ENCODE assay signal across 13 cellular contexts in genomic region chr11:72024073-72024749, GRCh38. TPM values are rescaled to one million over a fixed set of nuclear protein-coding genes. Genes with fewer than 3 reads are reported as not detected.
DNase-seq lines count a peak whose midpoint lies in the region; ATAC-seq, FAIRE-seq and TF ChIP-seq lines count a peak whose summit lies in the region.
"Had no signal": no experiment of that assay in that cellular context is flagged by ENCODE, and none has a peak within 500 bp of the region (broad histone marks: within the 10 kb centered on the region; RNA-seq: fewer than 3 reads in every experiment).

No MANE protein-coding gene starts in this region.

- no peaks in the 10 kb centered on the region for H3K9me3 Mint-ChIP-seq in activated naive CD4-positive, alpha-beta T cell treated with anti-CD3 and anti-CD28 coated beads, Interleukin-2, amount 50 U/mL, for 72 hours
- no peaks in the 10 kb centered on the region for H3K9me3 Mint-ChIP-seq in activated naive CD4-positive, alpha-beta T cell treated with anti-CD3 and anti-CD28 coated beads, Interleukin-2, amount 10 ng/mL, durations not matched to agents 7 days and 5 days
- H3K9me3 Mint-ChIP-seq in mesothelial cell of epicardium = no peaks in the 10 kb centered on the region

- BruUV-seq in K562 (replicated peaks; lab: Mats Ljungman, UMichigan) = no TSS peak

- no peak overlapping the region for H3K4me3 ChIP-seq in K562
- no peak overlapping the region for H3K4me3 ChIP-seq in upper lobe of right lung
- H3K4me3 ChIP-seq: body of pancreas, GM12878, hepatocyte, PC-9 had no signal

- ATAC-seq in activated naive CD4-positive, alpha-beta T cell treated with anti-CD3 and anti-CD28 coated beads, Interleukin-2, amount 50 U/mL, for 72 hours = no peak
- ATAC-seq in K562 = no peak
- ATAC-seq in upper lobe of right lung = no peak
- ATAC-seq in esophagus mucosa = no peak

- no peak overlapping the region for H2AFZ ChIP-seq in K562 (ENCODE audit: low read depth, low read length)
- H2AFZ ChIP-seq: hepatocyte, PC-9 had no signal

- no peak overlapping the region for H3K4me3 Mint-ChIP-seq in activated naive CD4-positive, alpha-beta T cell treated with anti-CD3 and anti-CD28 coated beads, Interleukin-2, amount 10 ng/mL, durations not matched to agents 7 days and 5 days
- no peak overlapping the region for H3K4me3 Mint-ChIP-seq in mesothelial cell of epicardium

- TF ChIP-seq CTCF in K562 (IDR thresholded peaks at IDR 0.05 in 2 of 3, conservative IDR thresholded peaks at IDR 0.05 in 1 of 3; ENCODE audit: insufficient read depth in 2 of 3, low read depth in 1 of 3, low read length in 3 of 3) (no peak), mesothelial cell of epicardium (IDR thresholded peaks at IDR 0.05; ENCODE audit: unreplicated experiment) (no peak), upper lobe of right lung (IDR thresholded peaks at IDR 0.05) (no peak)

- H3K27me3 ChIP-seq in K562 (ENCODE audit: control insufficient read depth in 2 of 2, insufficient read depth in 2 of 2, low read length in 2 of 2) (no peaks in the 10 kb centered on the region), upper lobe of right lung (no peaks in the 10 kb centered on the region)
- H3K27me3 ChIP-seq: body of pancreas, hepatocyte had no signal

- TF ChIP-seq RAD21 in K562 (CRISPR knock-in tag; conservative IDR thresholded peaks at IDR 0.05 in 1 of 2, IDR thresholded peaks at IDR 0.05 in 1 of 2) = no peak

- H3K27ac ChIP-seq in K562 (ENCODE audit: extremely low read depth, low read depth, low read length) (no peak overlapping the region; the same call in 2 of the 3 replicates), upper lobe of right lung (no peak overlapping the region)
- H3K27ac ChIP-seq: hepatocyte, PC-9 had no signal

- H3K9me1 ChIP-seq in K562 (ENCODE audit: control insufficient read depth, insufficient read depth, low read length) = no peaks in the 10 kb centered on the region

- CTCF ChIA-PET in activated naive CD4-positive, alpha-beta T cell treated with anti-CD3 and anti-CD28 coated beads, Interleukin-2, amount 10 ng/mL, durations not matched to agents 7 days and 5 days (lab: Charles Lee) = interaction anchor here (0.8 to 7.3 kb wide), 23 partner anchors 8 to 391 kb away, joined by 3 to 156 read pairs (median 6); no protein-coding TSS in a partner anchor
- CTCF ChIA-PET in K562 (lab: Yijun Ruan, JAX; ENCODE audit: low intra/inter-chr PET ratio) = interaction anchor here (0.5 to 3.5 kb wide), 10 partner anchors 67 to 423 kb away, joined by 3 to 54 read pairs (median 6); partner anchors contain the start of gene CLPB

- TF ChIP-seq POLR2A in K562 (conservative IDR thresholded peaks at IDR 0.05) = no peak

- H3K27ac Mint-ChIP-seq in activated naive CD4-positive, alpha-beta T cell treated with anti-CD3 and anti-CD28 coated beads, Interleukin-2, amount 50 U/mL, for 72 hours = peak overlapping the region; percentile 82 to 87
- H3K27ac Mint-ChIP-seq in activated naive CD4-positive, alpha-beta T cell treated with anti-CD3 and anti-CD28 coated beads, Interleukin-2, amount 10 ng/mL, durations not matched to agents 7 days and 5 days = no peak overlapping the region
- H3K27ac Mint-ChIP-seq in mesothelial cell of epicardium = peak overlapping the region; percentile 34

- intact Hi-C loops in K562 (cut with micrococcal nuclease) (loop anchor here (2.0 kb wide), 1 partner anchor 121 kb away; no protein-coding TSS in a partner anchor), upper lobe of right lung (cut with DNase I) (no loop called here)

- no peaks in the 10 kb centered on the region for H3K36me3 Mint-ChIP-seq in activated naive CD4-positive, alpha-beta T cell treated with anti-CD3 and anti-CD28 coated beads, Interleukin-2, amount 50 U/mL, for 72 hours
- peaks cover 65% of the 10 kb centered on the region for H3K36me3 Mint-ChIP-seq in activated naive CD4-positive, alpha-beta T cell treated with anti-CD3 and anti-CD28 coated beads, Interleukin-2, amount 10 ng/mL, durations not matched to agents 7 days and 5 days
- peaks cover 29% of the 10 kb centered on the region for H3K36me3 Mint-ChIP-seq in mesothelial cell of epicardium

- POLR2A ChIA-PET in K562 (lab: Yijun Ruan, JAX) = interaction anchor here (0.6 kb wide), 2 partner anchors 12 to 198 kb away, joined by 3 to 4 read pairs; no protein-coding TSS in a partner anchor

- no peak overlapping the region for H3K9ac ChIP-seq in K562 (ENCODE audit: insufficient read depth in 1 of 2, low read depth in 2 of 2, low read length in 2 of 2)

- in situ Hi-C loops in K562 (cut with MboI) = loop anchor here (5.0 to 10.0 kb wide), 2 partner anchors 128 to 161 kb away; no protein-coding TSS in a partner anchor

- H4K20me1 ChIP-seq in K562 (replicated peaks; ENCODE audit: control insufficient read depth, insufficient read depth, low read length) = peaks cover 6% of the 10 kb centered on the region; the same call in 1 of the 2 replicates

- TF ChIP-seq EP300 in K562 (IDR thresholded peaks at IDR 0.05; ENCODE audit: low read length) = no peak

- H3K4me2 ChIP-seq in K562 (ENCODE audit: insufficient read depth, low read length) = no peak overlapping the region
- H3K4me2 ChIP-seq: hepatocyte, PC-9 had no signal

- H3K9me3 ChIP-seq in K562 (replicated peaks; ENCODE audit: control insufficient read depth, insufficient read depth, low read depth, low read length) (no peaks in the 10 kb centered on the region), upper lobe of right lung (no peaks in the 10 kb centered on the region)
- H3K9me3 ChIP-seq: body of pancreas, Caco-2 had no signal

- no peak for DNase-seq in activated naive CD4-positive, alpha-beta T cell treated with anti-CD3 and anti-CD28 coated beads, Interleukin-2, amount 50 U/mL, for 72 hours (ENCODE audit: low spot score in 2 of 2)
- no peak for DNase-seq in activated naive CD4-positive, alpha-beta T cell treated with anti-CD3 and anti-CD28 coated beads, Interleukin-2, amount 10 ng/mL, durations not matched to agents 7 days and 5 days
- DNase-seq in K562 (ENCODE audit: extremely low read depth in 1 of 4, low spot score in 3 of 4) (no peak), mesothelial cell of epicardium (ENCODE audit: low spot score in 2 of 2, unreplicated experiment in 2 of 2) (no peak), upper lobe of right lung (peak; percentile 7), SIG-M5 treated with dmso at 0.1 percent for 504 hours (lab: John Stamatoyannopoulos, UW; ENCODE audit: unreplicated experiment) (no peak), urothelium cell line (ENCODE audit: low spot score) (no peak)

- H3K4me1 ChIP-seq in K562 (replicated peaks in 1 of 2; ENCODE audit: control insufficient read depth in 2 of 2, insufficient read depth in 2 of 2, low read length in 2 of 2) (no peaks in the 10 kb centered on the region), upper lobe of right lung (peaks cover 13% of the 10 kb centered on the region)

- H3K36me3 ChIP-seq in K562 (ENCODE audit: control insufficient read depth, insufficient read depth, low read length) (peaks cover 87% of the 10 kb centered on the region), upper lobe of right lung (peaks cover 86% of the 10 kb centered on the region)

- H3K27me3 Mint-ChIP-seq in activated naive CD4-positive, alpha-beta T cell treated with anti-CD3 and anti-CD28 coated beads, Interleukin-2, amount 10 ng/mL, durations not matched to agents 7 days and 5 days = no peaks in the 10 kb centered on the region
- no peaks in the 10 kb centered on the region for H3K27me3 Mint-ChIP-seq in mesothelial cell of epicardium (ENCODE audit: low read depth)

- WGBS in K562 (ENCODE audit: insufficient coverage, low coverage, missing lambda C conversion rate) = 58% methylated on average over 5 of the region's 5 CpGs

- no peak for FAIRE-seq in K562 (lab: Jason Lieb, UNC)
- no peak for FAIRE-seq in urothelium cell line (lab: Jason Lieb, UNC)

- peaks cover 21% of the 10 kb centered on the region for H3K4me1 Mint-ChIP-seq in activated naive CD4-positive, alpha-beta T cell treated with anti-CD3 and anti-CD28 coated beads, Interleukin-2, amount 10 ng/mL, durations not matched to agents 7 days and 5 days
- peaks cover 4% of the 10 kb centered on the region for H3K4me1 Mint-ChIP-seq in mesothelial cell of epicardium

- no peaks in the 10 kb centered on the region for H3K79me2 ChIP-seq in K562 (ENCODE audit: control insufficient read depth, insufficient read depth, low read length)

RNA-seq across cellular contexts. Expression of gene IL18BP, which starts 25.5 kb away (rescaled TPM):
- total RNA-seq in activated naive CD4-positive, alpha-beta T cell treated with anti-CD3 and anti-CD28 coated beads, Interleukin-2, amount 50 U/mL, for 72 hours = 10 to 100 TPM; 12.5 to 13.8 TPM
- total RNA-seq in K562 (2011; cell fraction: chromatin; rRNA removed; ENCODE audit: low replicate concordance) = 50.1 and 71.5 TPM in 2 replicates
- total RNA-seq in K562 (2011; cell fraction: nucleolus; rRNA removed) = 32.2 and 35.4 TPM in 2 replicates
- total RNA-seq in K562 (2011; cell fraction: nucleoplasm; rRNA removed) = 35.9 and 50.0 TPM in 2 replicates
- total RNA-seq in K562 (2014; rRNA removed) (2.1 and 2.9 TPM in 2 replicates), K562 (2014; rRNA removed; fragmentation: Illumina TruSeq; extraction: Trizol) (2.7 and 3.2 TPM in 2 replicates), K562 (2015; rRNA removed; fragmentation: Illumina TruSeq; extraction: Trizol) (3.2 and 3.5 TPM in 2 replicates), K562 (2021) (5.2 and 9.4 TPM in 2 replicates), mesothelial cell of epicardium (18.4 to 20.9 TPM (median 18.6 TPM) in 3 replicates), upper lobe of right lung (21.5 TPM), esophagus mucosa (2.5 TPM)
- polyA plus RNA-seq in K562 (2011; rRNA removed) (6.4 and 10.7 TPM in 2 replicates), K562 (2014; fragmentation: Illumina TruSeq; extraction: Trizol) (6.1 TPM in 2 replicates), K562 (2014; fragmentation: Nextera tagmentation; extraction: Ambion mirVana) (under 1 TPM; 0.34 to 0.35 TPM), K562 (2014; rRNA removed) (6.3 and 7.2 TPM in 2 replicates)
- 9.9 and 10.0 TPM in 2 replicates for polyA plus RNA-seq in K562 (2011; cell fraction: cytosol; rRNA removed)
- polyA plus RNA-seq in K562 (2011; cell fraction: nucleus; rRNA removed) = 56.7 and 61.5 TPM in 2 replicates
- 5.7 and 12.3 TPM in 2 replicates for polyA plus RNA-seq in K562 (2012)
- polyA minus RNA-seq in K562 (2011; rRNA and poly(A)+ RNA removed) = 9.5 and 10.0 TPM in 2 replicates
- polyA minus RNA-seq in K562 (2011; cell fraction: cytosol; rRNA and poly(A)+ RNA removed) = 2.2 and 3.4 TPM in 2 replicates
- 11.3 and 13.7 TPM in 2 replicates for polyA minus RNA-seq in K562 (2011; cell fraction: nucleus; rRNA and poly(A)+ RNA removed)

RNA-seq across cellular contexts. Expression of gene NUMA1, which starts 56.1 kb away (rescaled TPM):
- total RNA-seq in activated naive CD4-positive, alpha-beta T cell treated with anti-CD3 and anti-CD28 coated beads, Interleukin-2, amount 50 U/mL, for 72 hours = 100 to 1,000 TPM; 206 to 209 TPM
- 274 and 395 TPM in 2 replicates for total RNA-seq in K562 (2011; cell fraction: chromatin; rRNA removed; ENCODE audit: low replicate concordance)
- 203 and 209 TPM in 2 replicates for total RNA-seq in K562 (2011; cell fraction: nucleolus; rRNA removed)
- 193 and 293 TPM in 2 replicates for total RNA-seq in K562 (2011; cell fraction: nucleoplasm; rRNA removed)
- total RNA-seq in K562 (2014; rRNA removed) (93.1 and 94.7 TPM in 2 replicates), K562 (2014; rRNA removed; fragmentation: Illumina TruSeq; extraction: Trizol) (40.3 and 41.4 TPM in 2 replicates), K562 (2015; rRNA removed; fragmentation: Illumina TruSeq; extraction: Trizol) (46.9 and 50.4 TPM in 2 replicates), K562 (2021) (83.1 and 104 TPM in 2 replicates), mesothelial cell of epicardium (317 to 334 TPM (median 327 TPM) in 3 replicates), upper lobe of right lung (192 TPM), esophagus mucosa (117 TPM)
- polyA plus RNA-seq in K562 (2011; rRNA removed) (51.2 and 72.8 TPM in 2 replicates), K562 (2014; fragmentation: Illumina TruSeq; extraction: Trizol) (74.2 and 85.9 TPM in 2 replicates), K562 (2014; fragmentation: Nextera tagmentation; extraction: Ambion mirVana) (1 to 10 TPM; 4.1 to 7.6 TPM), K562 (2014; rRNA removed) (66.4 and 85.2 TPM in 2 replicates)
- polyA plus RNA-seq in K562 (2011; cell fraction: cytosol; rRNA removed) = 51.6 and 71.5 TPM in 2 replicates
- 256 and 329 TPM in 2 replicates for polyA plus RNA-seq in K562 (2011; cell fraction: nucleus; rRNA removed)
- 73.1 and 108 TPM in 2 replicates for polyA plus RNA-seq in K562 (2012)
- polyA minus RNA-seq in K562 (2011; rRNA and poly(A)+ RNA removed) = 89.9 and 94.4 TPM in 2 replicates
- 77.1 and 80.0 TPM in 2 replicates for polyA minus RNA-seq in K562 (2011; cell fraction: cytosol; rRNA and poly(A)+ RNA removed)
- 111 and 169 TPM in 2 replicates for polyA minus RNA-seq in K562 (2011; cell fraction: nucleus; rRNA and poly(A)+ RNA removed)

RNA-seq across cellular contexts. Expression of gene LRRC51, which starts 56.4 kb away (rescaled TPM):
- total RNA-seq in activated naive CD4-positive, alpha-beta T cell treated with anti-CD3 and anti-CD28 coated beads, Interleukin-2, amount 50 U/mL, for 72 hours = 1 to 10 TPM; 4.1 to 8.3 TPM
- 3.4 and 10.3 TPM in 2 replicates for total RNA-seq in K562 (2011; cell fraction: chromatin; rRNA removed; ENCODE audit: low replicate concordance)
- 3.2 and 3.3 TPM in 2 replicates for total RNA-seq in K562 (2011; cell fraction: nucleolus; rRNA removed)
- 3.4 and 4.8 TPM in 2 replicates for total RNA-seq in K562 (2011; cell fraction: nucleoplasm; rRNA removed)
- 5.1 and 9.1 TPM in 2 replicates for total RNA-seq in K562 (2014; rRNA removed)
- total RNA-seq in K562 (2014; rRNA removed; fragmentation: Illumina TruSeq; extraction: Trizol) = 4.8 and 5.1 TPM in 2 replicates
- total RNA-seq in K562 (2015; rRNA removed; fragmentation: Illumina TruSeq; extraction: Trizol) = 4.2 and 4.7 TPM in 2 replicates
- total RNA-seq in K562 (2021) = 5.1 and 5.2 TPM in 2 replicates
- polyA plus RNA-seq in K562 (2011; rRNA removed) = 6.3 and 10.6 TPM in 2 replicates
- 4.0 and 9.4 TPM in 2 replicates for polyA plus RNA-seq in K562 (2011; cell fraction: cytosol; rRNA removed)
- 4.0 and 6.8 TPM in 2 replicates for polyA plus RNA-seq in K562 (2011; cell fraction: nucleus; rRNA removed)
- 7.8 and 10.9 TPM in 2 replicates for polyA plus RNA-seq in K562 (2012)
- polyA plus RNA-seq in K562 (2014; fragmentation: Illumina TruSeq; extraction: Trizol) = 7.1 and 8.2 TPM in 2 replicates
- polyA plus RNA-seq in K562 (2014; fragmentation: Nextera tagmentation; extraction: Ambion mirVana) = 1 to 10 TPM; 6.9 to 8.6 TPM
- polyA plus RNA-seq in K562 (2014; rRNA removed) = 5.6 and 9.9 TPM in 2 replicates
- 3.5 and 7.7 TPM in 2 replicates for polyA minus RNA-seq in K562 (2011; rRNA and poly(A)+ RNA removed)
- 0.76 and 1.2 TPM in 2 replicates for polyA minus RNA-seq in K562 (2011; cell fraction: cytosol; rRNA and poly(A)+ RNA removed)
- polyA minus RNA-seq in K562 (2011; cell fraction: nucleus; rRNA and poly(A)+ RNA removed) = 0.78 and 2.7 TPM in 2 replicates
- total RNA-seq in mesothelial cell of epicardium = 3.0 to 5.2 TPM (median 4.3 TPM) in 3 replicates
- 6.8 TPM for total RNA-seq in upper lobe of right lung
- 5.5 TPM for total RNA-seq in esophagus mucosa
